1 cellular context compared by ENCODE assay signal in genomic region chr4:127965803-127966175, GRCh38.
TF ChIP-seq lines count a peak whose summit lies in the region.

No MANE protein-coding gene starts in this region.

TF ChIP-seq in HCT116, 20 proteins besides CTCF, POLR2A, EP300 and RAD21 (continued from another document):
- TF ChIP-seq SRF (IDR thresholded peaks at IDR 0.05; ENCODE audit: low read depth), result no peak
